2 cellular contexts compared by ENCODE assay signal in the genomic region with DNA sequence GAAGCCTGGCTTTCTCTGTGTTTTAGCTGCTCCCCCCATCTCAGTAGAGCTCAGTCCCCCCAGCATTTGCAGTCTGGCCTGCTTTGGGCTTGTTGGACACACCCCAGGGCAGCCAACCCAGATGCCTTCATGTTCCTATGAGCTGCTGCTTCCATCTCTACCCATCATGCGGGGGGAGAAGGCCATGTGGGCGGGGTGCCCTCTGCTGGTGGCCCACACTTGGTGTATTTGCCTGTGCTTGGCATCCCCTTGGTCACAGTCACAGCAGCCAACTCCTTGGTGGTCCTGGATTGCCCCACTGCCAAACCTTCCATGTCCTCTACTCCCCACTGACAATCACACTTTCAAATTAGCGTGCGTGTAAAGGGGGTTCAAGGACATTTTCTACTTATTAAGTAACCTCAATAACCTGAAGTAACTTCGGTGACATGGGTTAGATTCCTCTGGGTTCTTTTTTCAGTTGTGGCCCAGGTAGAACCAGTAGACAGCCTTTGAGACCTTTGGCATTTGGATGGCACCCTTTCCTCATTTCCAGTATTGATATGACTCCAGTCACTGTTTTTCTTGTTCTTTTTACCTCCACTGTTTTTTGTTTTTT.
A peak's percentile ranks its signal among the peaks of the same experiment; 100 is the strongest.
TF ChIP-seq lines count a peak whose summit lies in the region.

No MANE protein-coding gene starts in this region.

TF ChIP-seq in IMR-90, 13 proteins besides CTCF, POLR2A, EP300 and RAD21:
- TF ChIP-seq BHLHE40 (IDR thresholded peaks at IDR 0.05; ENCODE audit: low read depth, low read length) (no peak), SMC3 (IDR thresholded peaks at IDR 0.05; ENCODE audit: low read depth, low read length) (peak; percentile 78)
TF ChIP-seq in IMR-90: peak in this region for 1.

TF ChIP-seq in SK-N-SH treated with all-trans-retinoic acid at 6 μM for 48 hours, 23 proteins besides CTCF, POLR2A, EP300 and RAD21:
- TF ChIP-seq TCF4 (CRISPR knock-in tag; IDR thresholded peaks at IDR 0.05; ENCODE audit: borderline replicate concordance) (no peak), ESRRG (CRISPR knock-in tag; IDR thresholded peaks at IDR 0.05) (no peak), GLIS3 (CRISPR knock-in tag; IDR thresholded peaks at IDR 0.05) (no peak), CSDC2 (CRISPR knock-in tag; IDR thresholded peaks at IDR 0.05) (no peak), TOX (CRISPR knock-in tag; IDR thresholded peaks at IDR 0.05; ENCODE audit: borderline replicate concordance) (no peak), ARNTL (CRISPR knock-in tag; IDR thresholded peaks at IDR 0.05; ENCODE audit: borderline replicate concordance, low read depth) (no peak), ZNF70 (CRISPR knock-in tag; IDR thresholded peaks at IDR 0.05) (no peak)
TF ChIP-seq in SK-N-SH treated with all-trans-retinoic acid at 6 μM for 48 hours: peak in this region for 0.
